Comparison of ENCODE assay signal across 1 cellular context in the genomic region with DNA sequence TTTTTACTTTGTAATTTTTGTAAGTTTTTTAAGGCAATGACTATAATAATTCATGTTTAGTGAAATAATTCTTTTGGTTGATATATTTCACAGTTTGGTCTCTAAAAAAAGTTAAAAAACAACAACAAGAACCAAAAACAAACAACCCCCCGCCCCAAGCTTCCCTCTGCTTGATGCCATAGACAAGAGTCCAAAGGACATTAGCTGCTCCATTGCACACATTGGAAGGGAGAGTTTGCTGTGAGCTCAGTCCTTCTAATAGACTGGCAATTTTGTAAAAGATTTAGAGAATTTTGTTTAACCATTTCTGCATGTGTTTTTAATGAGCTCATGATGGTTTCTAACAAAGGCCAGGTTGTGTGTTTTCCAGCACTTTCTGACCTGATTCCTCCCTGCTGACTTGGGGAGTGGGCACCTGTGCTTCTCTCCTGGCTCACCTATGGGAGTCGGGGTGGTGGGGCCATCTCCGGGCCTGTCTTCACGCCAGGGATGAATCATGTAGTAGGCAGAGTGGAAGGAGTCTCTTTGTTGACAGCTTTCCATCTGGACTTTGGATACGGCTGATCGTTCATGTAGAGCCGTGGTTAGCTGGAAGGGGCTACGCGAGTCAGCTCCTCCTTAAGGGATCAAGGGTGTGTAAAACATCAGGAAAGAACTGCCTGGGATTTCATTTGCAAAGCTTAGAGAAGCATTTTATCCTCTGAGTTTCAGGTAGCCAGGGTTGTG.
TF ChIP-seq lines count a peak whose summit lies in the region.

No MANE protein-coding gene starts in this region.

TF ChIP-seq in HepG2, 621 proteins besides CTCF, POLR2A, EP300 and RAD21 (continued from another document and continues in another):
- TF ChIP-seq ZNF251 (CRISPR knock-in tag; IDR thresholded peaks at IDR 0.05) (no peak), HDAC2 (CRISPR knock-in tag; IDR thresholded peaks at IDR 0.05) (no peak), ZNF841 (CRISPR knock-in tag; IDR thresholded peaks at IDR 0.05; ENCODE audit: borderline replicate concordance) (no peak), TOE1 (CRISPR knock-in tag; IDR thresholded peaks at IDR 0.05) (no peak), FOSL2 (CRISPR knock-in tag; IDR thresholded peaks at IDR 0.05) (peak; percentile 81), ZIK1 (CRISPR knock-in tag; IDR thresholded peaks at IDR 0.05; ENCODE audit: borderline replicate concordance, low read depth) (no peak), PCBP2 (optimal IDR thresholded peaks at IDR 0.05; ENCODE audit: low read depth, low read length, poor library complexity, severe bottlenecking) (no peak), ZNF550 (CRISPR knock-in tag; IDR thresholded peaks at IDR 0.05; ENCODE audit: borderline replicate concordance) (no peak), BHLHE40 (IDR thresholded peaks at IDR 0.05; ENCODE audit: low read length) (no peak), ZNF33A (CRISPR knock-in tag; IDR thresholded peaks at IDR 0.05; ENCODE audit: borderline replicate concordance) (no peak), UBTF (CRISPR knock-in tag; IDR thresholded peaks at IDR 0.05) (no peak), ZNF354B (CRISPR knock-in tag; IDR thresholded peaks at IDR 0.05) (no peak), TEF (CRISPR knock-in tag; IDR thresholded peaks at IDR 0.05) (no peak), ZNF777 (CRISPR knock-in tag; IDR thresholded peaks at IDR 0.05) (no peak), CBFB (CRISPR knock-in tag; IDR thresholded peaks at IDR 0.05) (no peak), HMG20A (CRISPR knock-in tag; IDR thresholded peaks at IDR 0.05; ENCODE audit: borderline replicate concordance) (peak; percentile 36; the same call in 1 of the 2 replicates), TSC22D2 (CRISPR knock-in tag; IDR thresholded peaks at IDR 0.05; ENCODE audit: borderline replicate concordance) (no peak), CBX5 (CRISPR knock-in tag; IDR thresholded peaks at IDR 0.05; ENCODE audit: borderline replicate concordance) (no peak), SKI (IDR thresholded peaks at IDR 0.05; ENCODE audit: partially characterized antibody) (no peak), ZNF574 (CRISPR knock-in tag; IDR thresholded peaks at IDR 0.05) (no peak), CERS6 (CRISPR knock-in tag; IDR thresholded peaks at IDR 0.05) (no peak), ATRX (CRISPR knock-in tag; IDR thresholded peaks at IDR 0.05; ENCODE audit: borderline replicate concordance) (no peak), SSRP1 (CRISPR knock-in tag; IDR thresholded peaks at IDR 0.05) (no peak; the same call in 1 of the 2 replicates), MTERF4 (CRISPR knock-in tag; IDR thresholded peaks at IDR 0.05) (no peak), CREM (IDR thresholded peaks at IDR 0.05) (no peak), CREM (CRISPR knock-in tag; IDR thresholded peaks at IDR 0.05) (no peak), KAT8 (CRISPR knock-in tag; IDR thresholded peaks at IDR 0.05) (no peak), RNF219 (CRISPR knock-in tag; IDR thresholded peaks at IDR 0.05) (no peak), FOXK2 (IDR thresholded peaks at IDR 0.05) (no peak), MTF2 (CRISPR knock-in tag; IDR thresholded peaks at IDR 0.05; ENCODE audit: borderline replicate concordance) (no peak), KDM6A (CRISPR knock-in tag; IDR thresholded peaks at IDR 0.05; ENCODE audit: low read depth) (no peak)
- TF ChIP-seq, protein P1, sequence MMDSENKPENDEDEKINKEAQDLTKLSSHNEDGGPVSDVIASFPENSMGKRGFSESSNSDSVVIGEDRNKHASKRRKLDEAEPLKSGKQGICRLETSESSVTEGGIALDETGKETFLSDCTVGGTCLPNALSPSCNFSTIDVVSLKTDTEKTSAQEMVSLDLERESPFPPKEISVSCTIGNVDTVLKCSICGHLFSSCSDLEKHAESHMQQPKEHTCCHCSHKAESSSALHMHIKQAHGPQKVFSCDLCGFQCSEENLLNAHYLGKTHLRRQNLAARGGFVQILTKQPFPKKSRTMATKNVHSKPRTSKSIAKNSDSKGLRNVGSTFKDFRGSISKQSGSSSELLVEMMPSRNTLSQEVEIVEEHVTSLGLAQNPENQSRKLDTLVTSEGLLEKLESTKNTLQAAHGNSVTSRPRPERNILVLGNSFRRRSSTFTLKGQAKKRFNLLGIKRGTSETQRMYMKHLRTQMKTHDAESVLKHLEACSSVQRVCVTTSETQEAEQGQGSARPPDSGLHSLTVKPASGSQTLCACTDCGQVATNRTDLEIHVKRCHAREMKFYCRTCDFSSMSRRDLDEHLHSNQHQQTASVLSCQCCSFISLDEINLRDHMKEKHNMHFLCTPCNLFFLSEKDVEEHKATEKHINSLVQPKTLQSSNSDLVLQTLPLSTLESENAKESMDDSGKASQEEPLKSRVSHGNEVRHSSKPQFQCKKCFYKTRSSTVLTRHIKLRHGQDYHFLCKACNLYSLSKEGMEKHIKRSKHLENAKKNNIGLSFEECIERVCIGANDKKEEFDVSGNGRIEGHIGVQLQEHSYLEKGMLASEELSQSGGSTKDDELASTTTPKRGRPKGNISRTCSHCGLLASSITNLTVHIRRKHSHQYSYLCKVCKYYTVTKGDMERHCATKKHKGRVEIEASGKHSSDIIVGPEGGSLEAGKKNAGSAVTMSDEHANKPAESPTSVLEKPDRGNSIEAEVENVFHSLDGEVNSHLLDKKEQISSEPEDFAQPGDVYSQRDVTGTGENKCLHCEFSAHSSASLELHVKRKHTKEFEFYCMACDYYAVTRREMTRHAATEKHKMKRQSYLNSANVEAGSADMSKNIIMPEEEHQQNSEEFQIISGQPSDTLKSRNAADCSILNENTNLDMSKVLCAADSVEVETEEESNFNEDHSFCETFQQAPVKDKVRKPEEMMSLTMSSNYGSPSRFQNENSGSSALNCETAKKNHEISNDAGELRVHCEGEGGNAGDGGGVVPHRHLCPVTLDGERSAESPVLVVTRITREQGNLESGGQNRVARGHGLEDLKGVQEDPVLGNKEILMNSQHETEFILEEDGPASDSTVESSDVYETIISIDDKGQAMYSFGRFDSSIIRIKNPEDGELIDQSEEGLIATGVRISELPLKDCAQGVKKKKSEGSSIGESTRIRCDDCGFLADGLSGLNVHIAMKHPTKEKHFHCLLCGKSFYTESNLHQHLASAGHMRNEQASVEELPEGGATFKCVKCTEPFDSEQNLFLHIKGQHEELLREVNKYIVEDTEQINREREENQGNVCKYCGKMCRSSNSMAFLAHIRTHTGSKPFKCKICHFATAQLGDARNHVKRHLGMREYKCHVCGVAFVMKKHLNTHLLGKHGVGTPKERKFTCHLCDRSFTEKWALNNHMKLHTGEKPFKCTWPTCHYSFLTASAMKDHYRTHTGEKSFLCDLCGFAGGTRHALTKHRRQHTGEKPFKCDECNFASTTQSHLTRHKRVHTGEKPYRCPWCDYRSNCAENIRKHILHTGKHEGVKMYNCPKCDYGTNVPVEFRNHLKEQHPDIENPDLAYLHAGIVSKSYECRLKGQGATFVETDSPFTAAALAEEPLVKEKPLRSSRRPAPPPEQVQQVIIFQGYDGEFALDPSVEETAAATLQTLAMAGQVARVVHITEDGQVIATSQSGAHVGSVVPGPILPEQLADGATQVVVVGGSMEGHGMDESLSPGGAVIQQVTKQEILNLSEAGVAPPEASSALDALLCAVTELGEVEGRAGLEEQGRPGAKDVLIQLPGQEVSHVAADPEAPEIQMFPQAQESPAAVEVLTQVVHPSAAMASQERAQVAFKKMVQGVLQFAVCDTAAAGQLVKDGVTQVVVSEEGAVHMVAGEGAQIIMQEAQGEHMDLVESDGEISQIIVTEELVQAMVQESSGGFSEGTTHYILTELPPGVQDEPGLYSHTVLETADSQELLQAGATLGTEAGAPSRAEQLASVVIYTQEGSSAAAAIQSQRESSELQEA (CRISPR knock-in tag; IDR thresholded peaks at IDR 0.05; ENCODE audit: not compliant biosample characterization) = no peak
- TF ChIP-seq, protein P2, sequence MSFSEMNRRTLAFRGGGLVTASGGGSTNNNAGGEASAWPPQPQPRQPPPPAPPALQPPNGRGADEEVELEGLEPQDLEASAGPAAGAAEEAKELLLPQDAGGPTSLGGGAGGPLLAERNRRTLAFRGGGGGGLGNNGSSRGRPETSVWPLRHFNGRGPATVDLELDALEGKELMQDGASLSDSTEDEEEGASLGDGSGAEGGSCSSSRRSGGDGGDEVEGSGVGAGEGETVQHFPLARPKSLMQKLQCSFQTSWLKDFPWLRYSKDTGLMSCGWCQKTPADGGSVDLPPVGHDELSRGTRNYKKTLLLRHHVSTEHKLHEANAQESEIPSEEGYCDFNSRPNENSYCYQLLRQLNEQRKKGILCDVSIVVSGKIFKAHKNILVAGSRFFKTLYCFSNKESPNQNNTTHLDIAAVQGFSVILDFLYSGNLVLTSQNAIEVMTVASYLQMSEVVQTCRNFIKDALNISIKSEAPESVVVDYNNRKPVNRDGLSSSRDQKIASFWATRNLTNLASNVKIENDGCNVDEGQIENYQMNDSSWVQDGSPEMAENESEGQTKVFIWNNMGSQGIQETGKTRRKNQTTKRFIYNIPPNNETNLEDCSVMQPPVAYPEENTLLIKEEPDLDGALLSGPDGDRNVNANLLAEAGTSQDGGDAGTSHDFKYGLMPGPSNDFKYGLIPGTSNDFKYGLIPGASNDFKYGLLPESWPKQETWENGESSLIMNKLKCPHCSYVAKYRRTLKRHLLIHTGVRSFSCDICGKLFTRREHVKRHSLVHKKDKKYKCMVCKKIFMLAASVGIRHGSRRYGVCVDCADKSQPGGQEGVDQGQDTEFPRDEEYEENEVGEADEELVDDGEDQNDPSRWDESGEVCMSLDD (CRISPR knock-in tag; IDR thresholded peaks at IDR 0.05; ENCODE audit: borderline replicate concordance) = no peak
